Comparison of ENCODE assay signal across 1 cellular context in the genomic region with DNA sequence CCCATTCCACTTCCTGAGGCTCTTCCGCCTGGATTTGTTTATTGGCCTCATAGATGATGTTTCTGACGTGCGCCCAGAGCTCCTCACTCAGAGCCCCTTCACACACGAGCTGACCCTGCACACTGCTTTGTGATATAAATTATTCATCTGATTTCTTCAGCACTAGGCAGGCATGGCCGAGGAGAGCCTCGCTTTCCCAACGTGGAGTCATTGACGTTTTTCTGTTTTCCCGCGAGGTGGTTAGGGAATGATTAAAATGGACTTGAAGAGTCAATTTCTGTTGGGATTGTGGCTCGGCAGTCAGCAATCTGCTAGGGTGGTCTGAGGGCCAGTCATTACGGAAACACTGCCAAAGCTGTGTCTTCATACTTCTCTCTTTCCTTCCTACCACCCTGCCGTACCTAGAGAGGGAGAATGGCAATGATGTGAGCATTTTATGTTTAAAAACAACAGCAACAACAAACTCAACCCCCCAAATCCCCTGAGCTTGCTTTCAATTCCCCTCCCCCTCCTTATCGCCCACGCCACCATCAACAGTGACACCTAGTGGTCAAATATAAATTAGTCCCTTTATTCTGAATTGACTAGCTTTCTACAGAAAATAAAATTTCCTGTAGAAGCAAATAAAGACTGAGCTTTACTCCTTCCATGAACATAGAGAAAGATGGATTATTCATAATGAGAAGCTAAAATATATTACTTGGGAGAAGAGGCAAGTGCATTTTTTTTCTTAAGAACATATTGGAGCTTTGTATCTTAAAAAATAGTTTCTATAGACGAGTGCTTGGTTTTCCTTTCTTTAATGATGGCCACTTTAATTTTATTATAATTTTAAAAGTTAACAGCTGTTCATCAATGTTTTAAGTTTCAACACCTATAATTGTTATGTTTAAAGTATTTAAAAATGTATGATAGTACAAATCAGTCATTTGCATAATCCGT.
TF ChIP-seq lines count a peak whose summit lies in the region.

No MANE protein-coding gene starts in this region.

TF ChIP-seq in IMR-90, 13 proteins besides CTCF, POLR2A, EP300 and RAD21:
- TF ChIP-seq, protein P1, sequence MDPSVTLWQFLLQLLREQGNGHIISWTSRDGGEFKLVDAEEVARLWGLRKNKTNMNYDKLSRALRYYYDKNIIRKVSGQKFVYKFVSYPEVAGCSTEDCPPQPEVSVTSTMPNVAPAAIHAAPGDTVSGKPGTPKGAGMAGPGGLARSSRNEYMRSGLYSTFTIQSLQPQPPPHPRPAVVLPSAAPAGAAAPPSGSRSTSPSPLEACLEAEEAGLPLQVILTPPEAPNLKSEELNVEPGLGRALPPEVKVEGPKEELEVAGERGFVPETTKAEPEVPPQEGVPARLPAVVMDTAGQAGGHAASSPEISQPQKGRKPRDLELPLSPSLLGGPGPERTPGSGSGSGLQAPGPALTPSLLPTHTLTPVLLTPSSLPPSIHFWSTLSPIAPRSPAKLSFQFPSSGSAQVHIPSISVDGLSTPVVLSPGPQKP (IDR thresholded peaks at IDR 0.05; ENCODE audit: borderline replicate concordance, low read depth, low read length) = no peak
- TF ChIP-seq BHLHE40 (IDR thresholded peaks at IDR 0.05; ENCODE audit: low read depth, low read length) (no peak), NFE2L2 (IDR thresholded peaks at IDR 0.05; ENCODE audit: low read depth, low read length) (no peak), MAFK (IDR thresholded peaks at IDR 0.05; ENCODE audit: low read depth, low read length) (no peak), RCOR1 (IDR thresholded peaks at IDR 0.05; ENCODE audit: insufficient replicate concordance, low read length) (no peak), MXI1 (IDR thresholded peaks at IDR 0.05; ENCODE audit: borderline replicate concordance, low read depth, low read length) (no peak), CHD1 (IDR thresholded peaks at IDR 0.05; ENCODE audit: low read depth, low read length) (no peak), SMC3 (IDR thresholded peaks at IDR 0.05; ENCODE audit: low read depth, low read length) (peak; percentile 59)
